9 cellular contexts compared by ENCODE assay signal in the genomic region with DNA sequence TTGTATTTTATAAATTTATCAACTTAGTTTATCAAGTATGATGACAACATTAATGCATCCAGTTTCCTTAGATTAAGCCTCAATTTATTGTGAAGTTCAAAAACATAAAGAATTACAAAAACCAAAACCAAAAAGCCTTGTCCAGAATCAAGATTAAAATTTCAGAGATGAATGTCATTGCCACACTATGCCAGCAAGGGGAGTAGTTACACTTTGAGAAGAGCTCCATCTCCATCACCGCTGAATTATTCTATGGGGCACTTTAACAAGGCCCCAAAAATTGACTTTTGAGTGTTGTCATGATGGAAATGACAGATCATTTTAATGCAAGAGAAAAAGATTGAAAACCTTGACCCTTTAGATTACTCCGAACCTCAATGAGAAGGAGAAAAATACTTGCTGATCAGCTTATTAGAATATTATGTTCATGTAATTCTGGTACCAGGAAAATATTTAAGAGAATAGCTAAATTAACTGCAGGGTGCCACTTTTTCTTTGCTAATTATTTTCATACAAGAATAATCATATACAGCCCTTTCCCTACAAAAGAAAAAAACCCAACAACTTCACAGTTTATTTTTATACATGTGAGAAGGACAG.
DNase-seq lines count a peak whose midpoint lies in the region; ATAC-seq and TF ChIP-seq lines count a peak whose summit lies in the region.
"Had no signal": no experiment of that assay in that cellular context is flagged by ENCODE, and none has a peak within 500 bp of the region (broad histone marks: within the 10 kb centered on the region; RNA-seq: fewer than 3 reads in every experiment).

No MANE protein-coding gene starts in this region.

- DNase-seq in NCI-H1105 treated with DMSO at 0.1 percent for 48 hours (lab: John Stamatoyannopoulos, UW) (peak; percentile 32), NCI-H1105 (lab: John Stamatoyannopoulos, UW) (no peak), NCI-H128 (lab: John Stamatoyannopoulos, UW; ENCODE audit: unreplicated experiment) (peak; percentile 10), cerebellum (ENCODE audit: low spot score) (peak; percentile 2), psoas muscle (no peak), activated gamma-delta T cell treated with Interleukin-2 at 50 U/mL for 16 hours (no peak), MG63 (no peak)
- DNase-seq in activated T-cell treated with anti-CD3 and anti-CD28 coated beads, Interleukin-2, amount 50 U/mL, for 48 hours: no peak

- H3K4me1 ChIP-seq in psoas muscle: no peaks in the 10 kb centered on the region
- H3K4me1 ChIP-seq: BLaER1 treated with 17β-estradiol and CSF1 and Interleukin-3, amounts not matched to agents 10 nM and 100 nM had no signal

- no peaks in the 10 kb centered on the region for H3K9me3 ChIP-seq in psoas muscle
- no peaks in the 10 kb centered on the region for H3K9me3 ChIP-seq in MG63
- H3K9me3 ChIP-seq: BLaER1 treated with 17β-estradiol and CSF1 and Interleukin-3, amounts not matched to agents 10 nM and 100 nM had no signal

- intact Hi-C loops in psoas muscle (cut with DNase I): loop anchor here in 1 of 2 donors (5.0 kb wide), 3 partner anchors 279 to 734 kb away; no protein-coding TSS in a partner anchor

- TF ChIP-seq CTCF in psoas muscle (IDR thresholded peaks at IDR 0.05): peak; percentile 59

- H3K4me3 ChIP-seq in psoas muscle (no peak overlapping the region), MG63 (no peak overlapping the region)
- H3K4me3 ChIP-seq: BLaER1 treated with 17β-estradiol and CSF1 and Interleukin-3, amounts not matched to agents 10 nM and 100 nM had no signal

- WGBS in psoas muscle, 3 donors: 55 to 69% (median 57%) methylated on average over 2 of the region's 2 CpGs

- no peak overlapping the region for H3K27ac ChIP-seq in psoas muscle
- H3K27ac ChIP-seq: BLaER1 treated with 17β-estradiol and CSF1 and Interleukin-3, amounts not matched to agents 10 nM and 100 nM had no signal

- H3K27me3 ChIP-seq in psoas muscle (ENCODE audit: insufficient read depth in 3 of 3, low read length in 2 of 3) (no peaks in the 10 kb centered on the region), MG63 (no peaks in the 10 kb centered on the region)
- H3K27me3 ChIP-seq: BLaER1 treated with 17β-estradiol and CSF1 and Interleukin-3, amounts not matched to agents 10 nM and 100 nM had no signal

- H3K36me3 ChIP-seq in psoas muscle (ENCODE audit: insufficient read depth in 1 of 2, low read depth in 1 of 2) (no peaks in the 10 kb centered on the region), MG63 (no peaks in the 10 kb centered on the region)
- H3K36me3 ChIP-seq: BLaER1 treated with 17β-estradiol and CSF1 and Interleukin-3, amounts not matched to agents 10 nM and 100 nM had no signal

- peak in 2 of 4 donors; percentile 39 to 70 for ATAC-seq in psoas muscle

Comparison
In these comparisons a context has a peak if more than half of its experiments do, and no peak if none do; other contexts are left out.
1. DNase-seq: peak in NCI-H1105 treated with DMSO at 0.1 percent for 48 hours (single experiment), NCI-H128 (single experiment) and cerebellum (single experiment); none in NCI-H1105 (single experiment), psoas muscle (0 of 2), activated gamma-delta T cell treated with Interleukin-2 at 50 U/mL for 16 hours (single experiment), activated T-cell treated with anti-CD3 and anti-CD28 coated beads, Interleukin-2, amount 50 U/mL, for 48 hours (0 of 2) and MG63 (single experiment).